16 cellular contexts compared by ENCODE assay signal in genomic region chr4:121073672-121074386, GRCh38. TPM values are rescaled to one million over a fixed set of nuclear protein-coding genes. Genes with fewer than 3 reads are reported as not detected.
A peak's percentile ranks its signal among the peaks of the same experiment; 100 is the strongest.
DNase-seq lines count a peak whose midpoint lies in the region; ATAC-seq, FAIRE-seq and TF ChIP-seq lines count a peak whose summit lies in the region.
"Had no signal": no experiment of that assay in that cellular context is flagged by ENCODE, and none has a peak within 500 bp of the region (broad histone marks: within the 10 kb centered on the region; RNA-seq: fewer than 3 reads in every experiment).

No MANE protein-coding gene starts in this region.

- peaks cover 39% of the 10 kb centered on the region for H3K4me1 Mint-ChIP-seq in stimulated activated naive CD8-positive, alpha-beta T cell treated with anti-CD3 and anti-CD28 coated beads, Interleukin-15, Interleukin-2, amounts not matched to agents 100 ng/mL and 50 ng/mL, for 24 hours (ENCODE audit: low read depth)
- peaks cover 32% of the 10 kb centered on the region for H3K4me1 Mint-ChIP-seq in endodermal cell
- H3K4me1 Mint-ChIP-seq in activated T-helper 1 cell treated with anti-CD3 and anti-CD28 coated beads, Interleukin-12 subunit alpha, Interleukin-12 subunit beta, Interleukin-2, Interleukin-4 antibody, amounts not matched to agents 30 ng/mL and 10 ng/mL and 1 ng/mL, durations not matched to agents 14 hours and 24 hours and 36 hours (ENCODE audit: low read depth), result peaks cover 24% of the 10 kb centered on the region

- H3K9ac ChIP-seq in endodermal cell (ENCODE audit: extremely low read depth, low read length, poor library complexity, severe bottlenecking) (no peak overlapping the region), mucosa of rectum (ENCODE audit: low read depth in 1 of 2, low read length in 2 of 2) (peak overlapping the region in 1 of 2 donors; percentile 12)

- FAIRE-seq in D721Med (lab: Jason Lieb, UNC), result no peak

- no peak for DNase-seq in stimulated activated naive CD8-positive, alpha-beta T cell treated with anti-CD3 and anti-CD28 coated beads, Interleukin-15, Interleukin-2, amounts not matched to agents 100 U/mL and 50 U/mL, for 24 hours
- DNase-seq in endodermal cell (peak; percentile 64), D721Med (ENCODE audit: insufficient read length, low spot score) (no peak), D341Med (ENCODE audit: low spot score) (no peak), T1000 (lab: John Stamatoyannopoulos, UW) (no peak)
- no peak for DNase-seq in activated T-helper 1 cell treated with anti-CD3 and anti-CD28 coated beads, Interleukin-12 subunit alpha, Interleukin-12 subunit beta, Interleukin-2, Interleukin-4 antibody, amounts not matched to agents 30 ng/mL and 10 ng/mL and 1 ng/mL, durations not matched to agents 14 hours and 24 hours and 36 hours (ENCODE audit: low spot score)
- DNase-seq: ACHN; activated B cell treated with CpG ODN at 0.5 μM for 24 hours; activated naive CD4-positive, alpha-beta T cell treated with anti-CD3 and anti-CD28 coated beads, Interleukin-2, amount 50 U/mL, for 16 hours; Karpas-422; NCI-H2227 treated with DMSO at 0.1 percent for 48 hours had no signal

- H3K4me1 ChIP-seq in endodermal cell (ENCODE audit: control insufficient read depth, insufficient read depth, low read length) (peaks cover 10% of the 10 kb centered on the region), mucosa of rectum (ENCODE audit: control insufficient read depth in 2 of 2, insufficient read depth in 2 of 2, low read length in 2 of 2) (peaks cover 8 to 32% of the 10 kb centered on the region in 2 donors)

- TF ChIP-seq CTCF in endodermal cell (conservative IDR thresholded peaks at IDR 0.05) (peak; percentile 72), D721Med (IDR thresholded peaks at IDR 0.05; ENCODE audit: insufficient read depth, missing control alignments) (no peak)

- H3K27me3 ChIP-seq in endodermal cell (ENCODE audit: control insufficient read depth, insufficient read depth, low read length, poor library complexity, severe bottlenecking) (peaks cover 33% of the 10 kb centered on the region), mucosa of rectum (ENCODE audit: control insufficient read depth in 2 of 2, insufficient read depth in 2 of 2, low read length in 2 of 2) (peaks cover 4 to 9% of the 10 kb centered on the region in 2 donors)

- 36 to 48% methylated on average over 2 to 5 of the region's 5 CpGs for WGBS in endodermal cell (ENCODE audit: insufficient coverage in 1 of 2, insufficient read length in 1 of 2), 2 experiments

- H3K27ac Mint-ChIP-seq in stimulated activated naive CD8-positive, alpha-beta T cell treated with anti-CD3 and anti-CD28 coated beads, Interleukin-15, Interleukin-2, amounts not matched to agents 100 ng/mL and 50 ng/mL, for 24 hours, result no peak overlapping the region
- H3K27ac Mint-ChIP-seq in endodermal cell, result peak overlapping the region; percentile 79
- no peak overlapping the region for H3K27ac Mint-ChIP-seq in activated T-helper 1 cell treated with anti-CD3 and anti-CD28 coated beads, Interleukin-12 subunit alpha, Interleukin-12 subunit beta, Interleukin-2, Interleukin-4 antibody, amounts not matched to agents 30 ng/mL and 10 ng/mL and 1 ng/mL, durations not matched to agents 14 hours and 24 hours and 36 hours
- H3K27ac Mint-ChIP-seq: activated B cell treated with CpG ODN at 0.5 μM for 24 hours had no signal

- H3K27ac ChIP-seq in endodermal cell (ENCODE audit: low read depth, low read length), result no peak overlapping the region
- peak overlapping the region; percentile 62 to 71 for H3K27ac ChIP-seq in mucosa of rectum (ENCODE audit: low read depth in 2 of 2, low read length in 2 of 2)
- H3K27ac ChIP-seq: HL-60, RWPE1 had no signal

- no peaks in the 10 kb centered on the region for H3K36me3 ChIP-seq in endodermal cell (ENCODE audit: control insufficient read depth, insufficient read depth, low read length)
- no peaks in the 10 kb centered on the region for H3K36me3 ChIP-seq in mucosa of rectum (ENCODE audit: control insufficient read depth in 2 of 2, insufficient read depth in 2 of 2, low read length in 2 of 2)
- H3K36me3 ChIP-seq: tibial nerve had no signal

- H3K9me3 Mint-ChIP-seq in stimulated activated naive CD8-positive, alpha-beta T cell treated with anti-CD3 and anti-CD28 coated beads, Interleukin-15, Interleukin-2, amounts not matched to agents 100 ng/mL and 50 ng/mL, for 24 hours, result no peaks in the 10 kb centered on the region
- H3K9me3 Mint-ChIP-seq in endodermal cell, result no peaks in the 10 kb centered on the region
- H3K9me3 Mint-ChIP-seq in activated T-helper 1 cell treated with anti-CD3 and anti-CD28 coated beads, Interleukin-12 subunit alpha, Interleukin-12 subunit beta, Interleukin-2, Interleukin-4 antibody, amounts not matched to agents 30 ng/mL and 10 ng/mL and 1 ng/mL, durations not matched to agents 14 hours and 24 hours and 36 hours, result no peaks in the 10 kb centered on the region
- H3K9me3 Mint-ChIP-seq: activated B cell treated with CpG ODN at 0.5 μM for 24 hours had no signal

- intact Hi-C loops in activated T-helper 1 cell treated with anti-CD3 and anti-CD28 coated beads, Interleukin-12 subunit alpha, Interleukin-12 subunit beta, Interleukin-2, Interleukin-4 antibody, amounts not matched to agents 30 ng/mL and 10 ng/mL and 1 ng/mL, durations not matched to agents 14 hours and 24 hours and 36 hours (cut with micrococcal nuclease), result loop anchor here (2.0 kb wide), 2 partner anchors 33 to 39 kb away; no protein-coding TSS in a partner anchor

- H3K27me3 Mint-ChIP-seq in stimulated activated naive CD8-positive, alpha-beta T cell treated with anti-CD3 and anti-CD28 coated beads, Interleukin-15, Interleukin-2, amounts not matched to agents 100 ng/mL and 50 ng/mL, for 24 hours, result peaks cover 59% of the 10 kb centered on the region
- H3K27me3 Mint-ChIP-seq in endodermal cell (ENCODE audit: insufficient read depth), result peaks cover 66% of the 10 kb centered on the region
- H3K27me3 Mint-ChIP-seq in activated T-helper 1 cell treated with anti-CD3 and anti-CD28 coated beads, Interleukin-12 subunit alpha, Interleukin-12 subunit beta, Interleukin-2, Interleukin-4 antibody, amounts not matched to agents 30 ng/mL and 10 ng/mL and 1 ng/mL, durations not matched to agents 14 hours and 24 hours and 36 hours (ENCODE audit: insufficient read depth), result peaks cover 77% of the 10 kb centered on the region

- H3K36me3 Mint-ChIP-seq in stimulated activated naive CD8-positive, alpha-beta T cell treated with anti-CD3 and anti-CD28 coated beads, Interleukin-15, Interleukin-2, amounts not matched to agents 100 ng/mL and 50 ng/mL, for 24 hours (ENCODE audit: low read depth), result no peaks in the 10 kb centered on the region
- no peaks in the 10 kb centered on the region for H3K36me3 Mint-ChIP-seq in endodermal cell (ENCODE audit: low read depth)
- H3K36me3 Mint-ChIP-seq in activated T-helper 1 cell treated with anti-CD3 and anti-CD28 coated beads, Interleukin-12 subunit alpha, Interleukin-12 subunit beta, Interleukin-2, Interleukin-4 antibody, amounts not matched to agents 30 ng/mL and 10 ng/mL and 1 ng/mL, durations not matched to agents 14 hours and 24 hours and 36 hours (ENCODE audit: low read depth), result no peaks in the 10 kb centered on the region

- H3K4me3 Mint-ChIP-seq in stimulated activated naive CD8-positive, alpha-beta T cell treated with anti-CD3 and anti-CD28 coated beads, Interleukin-15, Interleukin-2, amounts not matched to agents 100 ng/mL and 50 ng/mL, for 24 hours, result peak overlapping the region; percentile 1
- H3K4me3 Mint-ChIP-seq in endodermal cell, result peak overlapping the region; percentile 68
- H3K4me3 Mint-ChIP-seq in activated T-helper 1 cell treated with anti-CD3 and anti-CD28 coated beads, Interleukin-12 subunit alpha, Interleukin-12 subunit beta, Interleukin-2, Interleukin-4 antibody, amounts not matched to agents 30 ng/mL and 10 ng/mL and 1 ng/mL, durations not matched to agents 14 hours and 24 hours and 36 hours, result no peak overlapping the region
- H3K4me3 Mint-ChIP-seq: activated B cell treated with CpG ODN at 0.5 μM for 24 hours had no signal

- H3K9me3 ChIP-seq in endodermal cell (ENCODE audit: control insufficient read depth, low read length) (no peaks in the 10 kb centered on the region), mucosa of rectum (ENCODE audit: control insufficient read depth in 2 of 2, low read length in 2 of 2) (no peaks in the 10 kb centered on the region)
- H3K9me3 ChIP-seq: tibial nerve had no signal

- no peak for ATAC-seq in stimulated activated naive CD8-positive, alpha-beta T cell treated with anti-CD3 and anti-CD28 coated beads, Interleukin-15, Interleukin-2, amounts not matched to agents 100 U/mL and 50 U/mL, for 24 hours

- H3K4me3 ChIP-seq in endodermal cell (ENCODE audit: low read length) (peak overlapping the region; percentile 84), mucosa of rectum (ENCODE audit: low read length in 2 of 2) (peak overlapping the region; percentile 27 to 43)

RNA-seq across cellular contexts. Expression of gene NDNF, which starts 1.5 kb away (rescaled TPM):
- 1 to 10 TPM; 2.4 to 3.6 TPM for total RNA-seq in endodermal cell
- 42.4 TPM for polyA plus RNA-seq in endodermal cell (2013, experiment 1 of 2)
- 31.8 TPM for polyA plus RNA-seq in endodermal cell (2013, experiment 2 of 2)
- total RNA-seq in activated T-helper 1 cell treated with anti-CD3 and anti-CD28 coated beads, Interleukin-12 subunit alpha, Interleukin-12 subunit beta, Interleukin-2, Interleukin-4 antibody, amounts not matched to agents 30 ng/mL and 10 ng/mL and 1 ng/mL, durations not matched to agents 14 hours and 24 hours and 36 hours, result 0.39 TPM in 1 of 2 replicates, not detected in the other
- total RNA-seq: activated B cell treated with CpG ODN at 0.5 μM for 24 hours had no signal
